ENCODE assay signal across 30 cellular contexts in the genomic region with DNA sequence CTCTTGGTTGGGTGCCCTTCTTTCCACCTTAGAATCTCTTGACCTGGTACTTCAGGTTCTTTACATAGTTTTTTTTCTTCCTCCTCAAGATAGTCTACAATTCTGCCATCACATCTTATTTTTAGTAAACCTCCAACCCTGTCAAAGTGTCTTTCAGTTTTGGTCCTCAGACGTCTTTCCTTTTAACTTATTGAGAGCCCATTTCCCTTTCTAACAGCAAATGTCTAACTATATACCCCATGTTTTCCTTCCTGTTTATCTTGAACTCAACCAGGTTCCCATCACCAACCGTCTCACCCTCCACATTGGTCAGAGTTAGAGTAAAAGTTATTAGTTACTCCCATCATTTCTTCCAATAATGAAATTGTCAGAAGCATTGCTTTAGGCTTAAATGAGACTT. TPM values are rescaled to one million over a fixed set of nuclear protein-coding genes. Genes with fewer than 3 reads are reported as not detected.
"Had no signal": no experiment of that assay in that cellular context is flagged by ENCODE, and none has a peak within 500 bp of the region (broad histone marks: within the 10 kb centered on the region; RNA-seq: fewer than 3 reads in every experiment).

No MANE protein-coding gene starts in this region.

- H3K27ac Mint-ChIP-seq: activated CD8-positive, alpha-beta T cell treated with anti-CD3 and anti-CD28 coated beads, Interleukin-2, amount 10 ng/mL, durations not matched to agents 7 days and 5 days; activated naive CD4-positive, alpha-beta T cell treated with anti-CD3 and anti-CD28 coated beads, Interleukin-2, amount 50 U/mL, for 24 hours; effector memory CD8-positive, alpha-beta T cell; immature natural killer cell; naive thymus-derived CD4-positive, alpha-beta T cell; neural progenitor cell; stimulated activated effector memory CD8-positive, alpha-beta T cell treated with anti-CD3 and anti-CD28 coated beads, Interleukin-12 subunit alpha, Interleukin-12 subunit beta, amount 100 ng/mL, for 72 hours had no signal

- ATAC-seq: activated CD4-positive, CD25-positive, alpha-beta regulatory T cell treated with anti-CD3 and anti-CD28 coated beads, Interleukin-2, amount 50 U/mL, for 24 hours; activated CD8-positive, alpha-beta T cell treated with anti-CD3 and anti-CD28 coated beads, Interleukin-2, amount 10 ng/mL, durations not matched to agents 7 days and 5 days; effector memory CD8-positive, alpha-beta T cell; esophagus mucosa; left lung; naive thymus-derived CD4-positive, alpha-beta T cell; sciatic nerve; stimulated activated effector memory CD8-positive, alpha-beta T cell treated with anti-CD3 and anti-CD28 coated beads, Interleukin-12 subunit alpha, Interleukin-12 subunit beta, amount 100 ng/mL, for 72 hours; upper lobe of right lung had no signal

- H3K4me2 ChIP-seq: neural progenitor cell had no signal

- H3K27me3 ChIP-seq: adrenal gland, ascending aorta, brain microvascular endothelial cell, colonic mucosa, dorsolateral prefrontal cortex, left lung, upper lobe of right lung had no signal

- H3K9me3 Mint-ChIP-seq: activated naive CD4-positive, alpha-beta T cell treated with anti-CD3 and anti-CD28 coated beads, Interleukin-2, amount 50 U/mL, for 24 hours; effector memory CD8-positive, alpha-beta T cell; immature natural killer cell; naive thymus-derived CD4-positive, alpha-beta T cell; neural progenitor cell; stimulated activated effector memory CD8-positive, alpha-beta T cell treated with anti-CD3 and anti-CD28 coated beads, Interleukin-12 subunit alpha, Interleukin-12 subunit beta, amount 100 ng/mL, for 72 hours had no signal

- H3K4me1 ChIP-seq: ascending aorta, colonic mucosa, left lung, neural progenitor cell, upper lobe of right lung had no signal

- H3K4me3 ChIP-seq: adrenal gland, ascending aorta, colonic mucosa, dorsolateral prefrontal cortex, left lung, lung, neural progenitor cell, upper lobe of right lung had no signal

- H3K36me3 ChIP-seq: adrenal gland, ascending aorta, brain microvascular endothelial cell, colonic mucosa, left lung, neural progenitor cell, upper lobe of right lung had no signal

- H3K9ac ChIP-seq: neural progenitor cell had no signal

- H3K4me1 Mint-ChIP-seq: neural progenitor cell had no signal

- H3K4me3 Mint-ChIP-seq: activated CD8-positive, alpha-beta T cell treated with anti-CD3 and anti-CD28 coated beads, Interleukin-2, amount 10 ng/mL, durations not matched to agents 7 days and 5 days; activated naive CD4-positive, alpha-beta T cell treated with anti-CD3 and anti-CD28 coated beads, Interleukin-2, amount 50 U/mL, for 24 hours; effector memory CD8-positive, alpha-beta T cell; immature natural killer cell; neural progenitor cell; stimulated activated effector memory CD8-positive, alpha-beta T cell treated with anti-CD3 and anti-CD28 coated beads, Interleukin-12 subunit alpha, Interleukin-12 subunit beta, amount 100 ng/mL, for 72 hours had no signal

- DNase-seq: activated CD4-positive, alpha-beta T cell treated with anti-CD3 and anti-CD28 coated beads, Interleukin-2, amount 50 U/mL, for 1 hour; activated CD8-positive, alpha-beta T cell treated with anti-CD3 and anti-CD28 coated beads, Interleukin-2, amount 10 ng/mL, durations not matched to agents 7 days and 5 days; activated gamma-delta T cell treated with Interleukin-2 at 50 U/mL for 16 hours; activated T-cell treated with anti-CD3 and anti-CD28 coated beads, Interleukin-2, amount 50 U/mL, for 1 hour; adrenal gland; brain microvascular endothelial cell; central memory CD4-positive, alpha-beta T cell; colonic mucosa; dorsolateral prefrontal cortex; effector memory CD8-positive, alpha-beta T cell; foreskin melanocyte; immature natural killer cell; kidney glomerular epithelial cell; left lung; naive thymus-derived CD4-positive, alpha-beta T cell; small intestine; stimulated activated CD4-positive, alpha-beta T cell treated with anti-CD3 and anti-CD28 coated beads, Interleukin-2, amount 100 ng/mL, for 24 hours; upper lobe of right lung had no signal

- H3K27ac ChIP-seq: adrenal gland, ascending aorta, brain microvascular endothelial cell, colonic mucosa, dorsolateral prefrontal cortex, left lung, neural progenitor cell, upper lobe of right lung, VCaP had no signal

- H2AFZ ChIP-seq: neural progenitor cell had no signal

- H3K9me3 ChIP-seq: adrenal gland, ascending aorta, colonic mucosa, left lung, upper lobe of right lung had no signal

- H3K36me3 Mint-ChIP-seq: activated naive CD4-positive, alpha-beta T cell treated with anti-CD3 and anti-CD28 coated beads, Interleukin-2, amount 50 U/mL, for 24 hours; immature natural killer cell; neural progenitor cell; stimulated activated effector memory CD8-positive, alpha-beta T cell treated with anti-CD3 and anti-CD28 coated beads, Interleukin-12 subunit alpha, Interleukin-12 subunit beta, amount 100 ng/mL, for 72 hours had no signal

RNA-seq across cellular contexts. Expression of gene KBTBD12, which starts 10.4 kb away (rescaled TPM):
- total RNA-seq: activated CD8-positive, alpha-beta T cell treated with anti-CD3 and anti-CD28 coated beads, Interleukin-2, amount 10 ng/mL, durations not matched to agents 7 days and 5 days; endothelial cell of umbilical vein; esophagus mucosa; naive thymus-derived CD4-positive, alpha-beta T cell; osteoblast; T-helper 2 cell treated with Interferon-gamma antibody and Interleukin-4, amounts not matched to agents 100 ng/mL and 5 ng/mL, for 36 hours had no signal
